Comparison of ENCODE assay signal across 25 cellular contexts in genomic region chr9:77908293-77908692, GRCh38.
A peak's percentile ranks its signal among the peaks of the same experiment; 100 is the strongest.
DNase-seq lines count a peak whose midpoint lies in the region; ATAC-seq and TF ChIP-seq lines count a peak whose summit lies in the region.
"Had no signal": no experiment of that assay in that cellular context is flagged by ENCODE, and none has a peak within 500 bp of the region (broad histone marks: within the 10 kb centered on the region; RNA-seq: fewer than 3 reads in every experiment).

No MANE protein-coding gene starts in this region.

- 96% methylated on average over 2 of the region's 2 CpGs for whole genome bisulfite sequencing in thymus
- 98 to 100% methylated on average over 2 of the region's 2 CpGs for WGBS in body of pancreas, 2 donors

- no peaks in the 10 kb centered on the region for H3K27me3 ChIP-seq in HL-60 (ENCODE audit: insufficient read depth, poor library complexity, severe bottlenecking)
- H3K27me3 ChIP-seq in thymus (ENCODE audit: control insufficient read depth, insufficient read depth), result no peaks in the 10 kb centered on the region
- H3K27me3 ChIP-seq in body of pancreas, result no peaks in the 10 kb centered on the region
- H3K27me3 ChIP-seq: breast epithelium, ovary, tibial artery had no signal

- no peak for TF ChIP-seq POLR2A in body of pancreas (IDR thresholded peaks at IDR 0.05)

- no peak for DNase-seq in stimulated activated naive CD8-positive, alpha-beta T cell treated with anti-CD3 and anti-CD28 coated beads, Interleukin-15, amount 100 ng/mL, for 72 hours
- DNase-seq in stimulated activated naive CD8-positive, alpha-beta T cell treated with anti-CD3 and anti-CD28 coated beads, Interleukin-15, Interleukin-2, amounts not matched to agents 100 U/mL and 50 U/mL, for 24 hours, result no peak
- DNase-seq in HL-60 (ENCODE audit: low read depth in 1 of 2, low spot score in 1 of 2) (no peak), body of pancreas (no peak)
- DNase-seq: activated effector memory CD4-positive, alpha-beta T cell treated with anti-CD3 and anti-CD28 coated beads, Interleukin-2, amount 50 U/mL, for 16 hours; amniotic stem cell; CD8-positive, alpha-beta memory T cell; effector CD4-positive, alpha-beta T cell; islet precursor cell; KBM-7; left ventricle myocardium superior; MM.1S; NCI-H1417 treated with DMSO at 0.1 percent for 48 hours; NCI-H2081 treated with DMSO at 0.1 percent for 48 hours; NCI-H345; NCI-H748 treated with DMSO at 0.1 percent for 48 hours; ovary; SW 1271; tibial artery had no signal

- ATAC-seq in stimulated activated naive CD8-positive, alpha-beta T cell treated with anti-CD3 and anti-CD28 coated beads, Interleukin-15, amount 100 ng/mL, for 72 hours, result no peak
- ATAC-seq in stimulated activated naive CD8-positive, alpha-beta T cell treated with anti-CD3 and anti-CD28 coated beads, Interleukin-15, Interleukin-2, amounts not matched to agents 100 U/mL and 50 U/mL, for 24 hours, result no peak
- ATAC-seq in activated T-helper 17 cell treated with anti-CD3 and anti-CD28 coated beads, Interleukin-2, amount 50 U/mL, for 72 hours (replicated peaks), result no peak
- ATAC-seq in body of pancreas (no peak), HG03097 (IDR thresholded peaks at IDR 0.05; ENCODE audit: low FRiP score, unreplicated experiment) (no peak), HG03039 (IDR thresholded peaks at IDR 0.05; ENCODE audit: unreplicated experiment) (no peak)
- ATAC-seq: left ventricle myocardium superior had no signal

- intact Hi-C loops in body of pancreas (cut with DNase I), result no loop called here

- no peaks in the 10 kb centered on the region for H3K9me3 Mint-ChIP-seq in stimulated activated naive CD8-positive, alpha-beta T cell treated with anti-CD3 and anti-CD28 coated beads, Interleukin-15, amount 100 ng/mL, for 72 hours
- no peaks in the 10 kb centered on the region for H3K9me3 Mint-ChIP-seq in activated T-helper 17 cell treated with anti-CD3 and anti-CD28 coated beads, Interleukin-2, amount 50 U/mL, for 72 hours
- H3K9me3 Mint-ChIP-seq: CD8-positive, alpha-beta memory T cell; stimulated activated naive CD8-positive, alpha-beta T cell treated with anti-CD3 and anti-CD28 coated beads, Interleukin-15, Interleukin-2, amounts not matched to agents 100 ng/mL and 50 ng/mL, for 24 hours had no signal

- H3K27me3 Mint-ChIP-seq in stimulated activated naive CD8-positive, alpha-beta T cell treated with anti-CD3 and anti-CD28 coated beads, Interleukin-15, amount 100 ng/mL, for 72 hours, result no peaks in the 10 kb centered on the region
- no peaks in the 10 kb centered on the region for H3K27me3 Mint-ChIP-seq in activated T-helper 17 cell treated with anti-CD3 and anti-CD28 coated beads, Interleukin-2, amount 50 U/mL, for 72 hours
- H3K27me3 Mint-ChIP-seq: stimulated activated naive CD8-positive, alpha-beta T cell treated with anti-CD3 and anti-CD28 coated beads, Interleukin-15, Interleukin-2, amounts not matched to agents 100 ng/mL and 50 ng/mL, for 24 hours had no signal

- H3K4me3 ChIP-seq in HL-60 (replicated peaks; ENCODE audit: insufficient read depth, low read length) (no peak overlapping the region), thymus (ENCODE audit: low read length) (no peak overlapping the region), body of pancreas (no peak overlapping the region)
- H3K4me3 ChIP-seq: breast epithelium, ovary, tibial artery had no signal

- TF ChIP-seq CTCF in HL-60 (IDR thresholded peaks at IDR 0.05; ENCODE audit: insufficient read depth, low read length), result no peak
- no peak for TF ChIP-seq CTCF in body of pancreas (IDR thresholded peaks at IDR 0.05)

- peaks cover 12% of the 10 kb centered on the region for H3K36me3 Mint-ChIP-seq in activated T-helper 17 cell treated with anti-CD3 and anti-CD28 coated beads, Interleukin-2, amount 50 U/mL, for 72 hours (ENCODE audit: low read depth)

- peaks cover 23% of the 10 kb centered on the region for H3K4me1 ChIP-seq in thymus (ENCODE audit: control insufficient read depth, insufficient read depth, low read length)
- peaks cover 5% of the 10 kb centered on the region for H3K4me1 ChIP-seq in body of pancreas
- H3K4me1 ChIP-seq: breast epithelium had no signal

- H3K4me3 Mint-ChIP-seq in stimulated activated naive CD8-positive, alpha-beta T cell treated with anti-CD3 and anti-CD28 coated beads, Interleukin-15, amount 100 ng/mL, for 72 hours, result no peak overlapping the region
- H3K4me3 Mint-ChIP-seq in activated T-helper 17 cell treated with anti-CD3 and anti-CD28 coated beads, Interleukin-2, amount 50 U/mL, for 72 hours, result peak overlapping the region; percentile 62

- H3K9me3 ChIP-seq in thymus (ENCODE audit: control insufficient read depth), result no peaks in the 10 kb centered on the region
- no peaks in the 10 kb centered on the region for H3K9me3 ChIP-seq in body of pancreas
- H3K9me3 ChIP-seq: breast epithelium, ovary, tibial artery had no signal

- H3K27ac Mint-ChIP-seq in stimulated activated naive CD8-positive, alpha-beta T cell treated with anti-CD3 and anti-CD28 coated beads, Interleukin-15, amount 100 ng/mL, for 72 hours, result peak overlapping the region; percentile 37 to 83
- H3K27ac Mint-ChIP-seq in activated T-helper 17 cell treated with anti-CD3 and anti-CD28 coated beads, Interleukin-2, amount 50 U/mL, for 72 hours, result peak overlapping the region; percentile 72

- H3K27ac ChIP-seq in HL-60 (replicated peaks), result peak overlapping the region; percentile 96
- H3K27ac ChIP-seq in thymus (ENCODE audit: low read depth), result peak overlapping the region; percentile 94
- no peak overlapping the region for H3K27ac ChIP-seq in body of pancreas
- H3K27ac ChIP-seq: breast epithelium, ovary, tibial artery had no signal

- H3K4me1 Mint-ChIP-seq in stimulated activated naive CD8-positive, alpha-beta T cell treated with anti-CD3 and anti-CD28 coated beads, Interleukin-15, amount 100 ng/mL, for 72 hours, result peaks cover 47% of the 10 kb centered on the region
- peaks cover 28% of the 10 kb centered on the region for H3K4me1 Mint-ChIP-seq in activated T-helper 17 cell treated with anti-CD3 and anti-CD28 coated beads, Interleukin-2, amount 50 U/mL, for 72 hours

- H3K36me3 ChIP-seq in thymus (ENCODE audit: control insufficient read depth, insufficient read depth), result no peaks in the 10 kb centered on the region
- no peaks in the 10 kb centered on the region for H3K36me3 ChIP-seq in body of pancreas (replicated peaks in 1 of 2; ENCODE audit: insufficient read depth in 1 of 2, low read depth in 2 of 2)
- H3K36me3 ChIP-seq: breast epithelium, ovary, tibial artery had no signal

Comparison
In these comparisons a context has a peak if more than half of its experiments do, and no peak if none do; other contexts are left out.
1. H3K27ac ChIP-seq: peak in HL-60 (single experiment) and thymus (single experiment); none in body of pancreas (0 of 4).